In genomic region chr4:26235500-26235899, GRCh38 we compare ENCODE assay signal across 10 cellular contexts.
DNase-seq lines count a peak whose midpoint lies in the region; ATAC-seq and TF ChIP-seq lines count a peak whose summit lies in the region.
"Had no signal": no experiment of that assay in that cellular context is flagged by ENCODE, and none has a peak within 500 bp of the region (broad histone marks: within the 10 kb centered on the region; RNA-seq: fewer than 3 reads in every experiment).

No MANE protein-coding gene starts in this region.

- TF ChIP-seq POLR2A in GM18505 (IDR thresholded peaks at IDR 0.05; ENCODE audit: borderline replicate concordance, extremely low read depth, insufficient read depth, insufficient read length), result no peak

- ATAC-seq in esophagus mucosa, result peak; percentile 73
- peak in 2 of 4 donors; percentile 19 to 37 for ATAC-seq in psoas muscle
- ATAC-seq in GM19455 (IDR thresholded peaks at IDR 0.05; ENCODE audit: unreplicated experiment), result no peak
- ATAC-seq in effector memory CD8-positive, alpha-beta T cell (replicated peaks), result no peak
- ATAC-seq in GM18505 (IDR thresholded peaks at IDR 0.05; ENCODE audit: unreplicated experiment), result no peak
- no peak for ATAC-seq in GM18861 (IDR thresholded peaks at IDR 0.05; ENCODE audit: unreplicated experiment)

- no peaks in the 10 kb centered on the region for H3K36me3 ChIP-seq in psoas muscle (ENCODE audit: insufficient read depth in 1 of 2, low read depth in 1 of 2)
- H3K36me3 ChIP-seq: thoracic aorta had no signal

- peaks cover 3 to 12% of the 10 kb centered on the region in 2 donors for H3K4me1 Mint-ChIP-seq in effector memory CD8-positive, alpha-beta T cell (ENCODE audit: low read depth in 2 of 2)

- intact Hi-C loops in psoas muscle (cut with DNase I), result no loop called here

- H3K27me3 ChIP-seq in psoas muscle (ENCODE audit: insufficient read depth in 3 of 3, low read length in 2 of 3), result no peaks in the 10 kb centered on the region

- no peak overlapping the region for H3K4me3 Mint-ChIP-seq in effector memory CD8-positive, alpha-beta T cell

- H3K27ac Mint-ChIP-seq in effector memory CD8-positive, alpha-beta T cell, result no peak overlapping the region

- peaks cover 6 to 18% of the 10 kb centered on the region in 2 donors for H3K27me3 Mint-ChIP-seq in effector memory CD8-positive, alpha-beta T cell

- H3K9me3 ChIP-seq in psoas muscle, result no peaks in the 10 kb centered on the region
- H3K9me3 ChIP-seq: thoracic aorta had no signal

- no peak for TF ChIP-seq CTCF in psoas muscle (IDR thresholded peaks at IDR 0.05)

- no peaks in the 10 kb centered on the region for H3K36me3 Mint-ChIP-seq in effector memory CD8-positive, alpha-beta T cell (ENCODE audit: insufficient read depth)

- peaks cover 13% of the 10 kb centered on the region for H3K4me1 ChIP-seq in psoas muscle

- H3K4me3 ChIP-seq in psoas muscle, result no peak overlapping the region
- H3K4me3 ChIP-seq: thoracic aorta had no signal

- H3K27ac ChIP-seq in psoas muscle, result no peak overlapping the region
- H3K27ac ChIP-seq: thoracic aorta had no signal

- DNase-seq in GM04504 (ENCODE audit: low read depth) (peak; percentile 63), NCI-H82 (lab: John Stamatoyannopoulos, UW) (peak; percentile 62), psoas muscle (peak; percentile 66 to 80)
- DNase-seq in effector memory CD8-positive, alpha-beta T cell, result no peak
- DNase-seq: retina had no signal

- H3K9me3 Mint-ChIP-seq in effector memory CD8-positive, alpha-beta T cell, result no peaks in the 10 kb centered on the region

Comparison
In these comparisons a context has a peak if more than half of its experiments do, and no peak if none do; other contexts are left out.
1. DNase-seq: peak in GM04504 (single experiment), NCI-H82 (single experiment) and psoas muscle (2 of 2); none in effector memory CD8-positive, alpha-beta T cell (0 of 3).